In the genomic region with DNA sequence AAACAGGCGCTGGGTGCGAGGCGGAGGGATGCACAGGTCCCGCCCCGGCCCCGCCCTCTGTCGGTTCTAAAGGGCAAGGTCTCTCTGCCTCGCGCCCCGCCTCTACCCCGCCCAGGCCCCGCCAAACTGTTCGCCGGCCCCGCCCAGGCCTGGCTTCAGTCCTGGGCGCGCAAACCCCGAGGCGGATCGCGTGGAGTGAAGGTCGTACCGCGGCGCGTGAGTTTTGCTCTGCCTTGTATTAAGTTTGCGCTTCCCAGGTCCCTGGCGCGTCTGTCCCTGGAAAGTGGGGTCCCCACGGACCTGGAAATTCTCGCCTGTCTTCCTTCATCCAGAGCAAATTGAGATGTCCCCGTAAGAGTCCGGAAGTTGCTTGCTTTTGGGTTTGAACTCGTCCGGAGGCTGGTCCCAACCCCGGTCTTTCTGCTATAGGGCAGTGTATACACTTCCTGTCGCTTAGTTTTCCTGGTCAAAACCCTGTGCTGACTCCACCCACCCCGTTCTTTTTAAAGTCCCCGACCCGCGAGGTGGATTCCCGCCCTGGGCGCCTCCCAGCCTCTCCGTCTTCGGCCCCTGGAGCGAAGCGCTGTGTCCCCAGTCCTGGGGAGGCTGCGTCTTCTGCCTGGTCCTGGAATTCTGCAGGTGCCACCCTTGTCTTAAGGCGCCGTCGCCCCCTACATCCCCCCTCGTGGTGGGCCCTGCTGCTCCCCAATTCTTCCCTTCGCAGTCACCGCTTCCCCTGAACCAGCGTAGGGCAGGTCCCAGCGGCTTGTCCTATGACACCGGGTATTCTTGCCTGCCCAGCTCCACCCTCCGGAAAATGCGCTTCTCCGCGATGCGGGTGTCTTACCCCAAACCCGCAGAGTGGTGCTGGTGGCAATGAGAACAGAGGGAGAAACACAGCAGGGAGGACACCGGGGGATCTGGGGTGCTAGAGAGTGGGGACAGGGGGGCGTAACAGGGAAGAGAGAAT, we compare ENCODE assay signal across 8 cellular contexts.
A peak's percentile ranks its signal among the peaks of the same experiment; 100 is the strongest.
DNase-seq lines count a peak whose midpoint lies in the region; ATAC-seq and TF ChIP-seq lines count a peak whose summit lies in the region.

No MANE protein-coding gene starts in this region.

- H3K36me3 ChIP-seq in BLaER1 (peaks cover 47% of the 10 kb centered on the region), Loucy (ENCODE audit: insufficient read depth, low read length) (no peaks in the 10 kb centered on the region), muscle layer of duodenum (ENCODE audit: control insufficient read depth in 1 of 2, insufficient read depth in 2 of 2, low read length in 2 of 2) (peaks cover 0 to 8% of the 10 kb centered on the region in 2 donors)

- ATAC-seq in GM21367 (IDR thresholded peaks at IDR 0.05; ENCODE audit: unreplicated experiment) = peak; percentile 75

- no peaks in the 10 kb centered on the region for H3K27me3 ChIP-seq in BLaER1
- H3K27me3 ChIP-seq in Loucy (ENCODE audit: insufficient read depth, low read length, poor library complexity, severe bottlenecking) = no peaks in the 10 kb centered on the region
- H3K27me3 ChIP-seq in muscle layer of duodenum (ENCODE audit: low read depth, low read length) = no peaks in the 10 kb centered on the region

- peaks cover 23% of the 10 kb centered on the region for H3K4me1 ChIP-seq in BLaER1
- H3K4me1 ChIP-seq in Loucy (ENCODE audit: insufficient read depth, low read length, poor library complexity, severe bottlenecking) = peaks cover 11% of the 10 kb centered on the region
- peaks cover 0 to 3% of the 10 kb centered on the region in 2 donors for H3K4me1 ChIP-seq in muscle layer of duodenum (ENCODE audit: control insufficient read depth in 1 of 2, insufficient read depth in 2 of 2, low read length in 2 of 2)

- no peaks in the 10 kb centered on the region for H3K9me2 ChIP-seq in Loucy (replicated peaks; ENCODE audit: low read depth, low read length)

- H4K20me1 ChIP-seq in BLaER1 (peaks cover 30% of the 10 kb centered on the region), Loucy (ENCODE audit: insufficient read depth, low read length, poor library complexity, severe bottlenecking) (peaks cover 6% of the 10 kb centered on the region)

- no peak for TF ChIP-seq CTCF in Loucy (conservative IDR thresholded peaks at IDR 0.05; ENCODE audit: low read length)

- H3K27ac ChIP-seq in BLaER1 (peak overlapping the region; percentile 85), muscle layer of duodenum (ENCODE audit: low read length) (no peak overlapping the region)

- H3K4me2 ChIP-seq in BLaER1 = peak overlapping the region; percentile 98
- H3K4me2 ChIP-seq in Loucy (ENCODE audit: low read depth, low read length, poor library complexity, severe bottlenecking) = peak overlapping the region; percentile 90

- DNase-seq in activated T-cell treated with anti-CD3 and anti-CD28 coated beads for 48 hours (ENCODE audit: low read depth) (peak; percentile 91), erythroblast (lab: John Stamatoyannopoulos, UW) (peak; percentile 84 to 89), NCI-H2107 treated with DMSO at 0.1 percent for 48 hours (lab: John Stamatoyannopoulos, UW; ENCODE audit: unreplicated experiment) (no peak)
- DNase-seq in stimulated activated CD8-positive, alpha-beta memory T cell treated with anti-CD3 and anti-CD28 coated beads, Interleukin-4, amount 100 ng/mL, for 24 hours (ENCODE audit: low read depth) = peak; percentile 93

- peak overlapping the region; percentile 87 for H3K9ac ChIP-seq in BLaER1
- H3K9ac ChIP-seq in Loucy (ENCODE audit: low read depth, low read length, poor library complexity, severe bottlenecking) = peak overlapping the region; percentile 77

- H3K9me3 ChIP-seq in BLaER1 (peaks cover 30% of the 10 kb centered on the region), Loucy (ENCODE audit: insufficient read depth, low read depth, low read length) (no peaks in the 10 kb centered on the region), muscle layer of duodenum (ENCODE audit: control insufficient read depth in 1 of 2, low read length in 2 of 2) (no peaks in the 10 kb centered on the region)

- H3K79me2 ChIP-seq in Loucy (ENCODE audit: insufficient read depth, low read length) = peaks cover 31% of the 10 kb centered on the region

- peak; percentile 65 for TF ChIP-seq POLR2A in erythroblast (IDR thresholded peaks at IDR 0.05; ENCODE audit: low read length)

- H3F3A ChIP-seq in Loucy (ENCODE audit: low read depth) = no peaks in the 10 kb centered on the region; the same call in 1 of the 2 replicates

- peak overlapping the region; percentile 83 for H2AFZ ChIP-seq in Loucy (ENCODE audit: low read length)

- H3K4me3 ChIP-seq in BLaER1 = peak overlapping the region; percentile 81
- H3K4me3 ChIP-seq in Loucy (ENCODE audit: low read length, poor library complexity, severe bottlenecking) = peak overlapping the region; percentile 78
- peak overlapping the region; percentile 71 to 80 for H3K4me3 ChIP-seq in muscle layer of duodenum (ENCODE audit: low read depth in 1 of 2, low read length in 2 of 2)
